In the genomic region with DNA sequence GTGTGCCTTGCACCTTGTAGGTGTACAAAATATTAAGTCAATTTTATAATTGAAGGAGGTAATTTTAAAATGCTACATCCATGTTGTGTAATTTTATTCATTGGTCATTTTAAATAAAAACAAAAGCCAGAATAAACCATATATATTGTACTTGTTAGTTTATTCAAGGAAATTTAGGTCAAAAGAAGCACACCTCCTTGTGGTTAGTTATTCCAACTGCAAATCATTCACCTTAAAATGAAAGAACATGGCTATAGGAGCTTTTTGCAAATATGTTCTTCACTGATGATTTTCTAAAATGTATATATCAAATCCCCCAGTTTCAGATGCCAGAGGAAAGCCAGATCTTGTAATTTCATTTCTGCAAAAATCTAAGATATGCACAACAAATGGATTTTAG, we compare ENCODE assay signal across 11 cellular contexts. TPM values are rescaled to one million over a fixed set of nuclear protein-coding genes. Genes with fewer than 3 reads are reported as not detected.
A peak's percentile ranks its signal among the peaks of the same experiment; 100 is the strongest.
DNase-seq lines count a peak whose midpoint lies in the region; FAIRE-seq and TF ChIP-seq lines count a peak whose summit lies in the region.
"Had no signal": no experiment of that assay in that cellular context is flagged by ENCODE, and none has a peak within 500 bp of the region (broad histone marks: within the 10 kb centered on the region; RNA-seq: fewer than 3 reads in every experiment).

No MANE protein-coding gene starts in this region.

- H3K4me1 Mint-ChIP-seq in nephron progenitor cell = peaks cover 30% of the 10 kb centered on the region
- peaks cover 8 to 10% (median 10%) of the 10 kb centered on the region in 4 donors for H3K4me1 Mint-ChIP-seq in CD4-positive, alpha-beta memory T cell

- no peak overlapping the region for H3K4me3 ChIP-seq in cardiac fibroblast (replicated peaks in 1 of 2; ENCODE audit: low read depth in 2 of 2, low read length in 2 of 2)
- H3K4me3 ChIP-seq in CD4-positive, alpha-beta memory T cell (ENCODE audit: low read length in 2 of 2) = no peak overlapping the region

- no peaks in the 10 kb centered on the region for H3K9me3 Mint-ChIP-seq in nephron progenitor cell
- H3K9me3 Mint-ChIP-seq in CD4-positive, alpha-beta memory T cell = no peaks in the 10 kb centered on the region
- H3K9me3 Mint-ChIP-seq: activated CD4-positive, alpha-beta memory T cell treated with anti-CD3 and anti-CD28 coated beads for 36 hours; activated naive CD4-positive, alpha-beta T cell treated with anti-CD3 and anti-CD28 coated beads, Interleukin-2, amount 10 ng/mL, durations not matched to agents 7 days and 5 days had no signal

- intact Hi-C loops in CD4-positive, alpha-beta memory T cell (cut with micrococcal nuclease) = no loop called here

- no peak overlapping the region for H3K4me3 Mint-ChIP-seq in nephron progenitor cell
- no peak overlapping the region for H3K4me3 Mint-ChIP-seq in CD4-positive, alpha-beta memory T cell
- H3K4me3 Mint-ChIP-seq: activated CD4-positive, alpha-beta memory T cell treated with anti-CD3 and anti-CD28 coated beads for 36 hours; activated naive CD4-positive, alpha-beta T cell treated with anti-CD3 and anti-CD28 coated beads, Interleukin-2, amount 10 ng/mL, durations not matched to agents 7 days and 5 days had no signal

- no peaks in the 10 kb centered on the region for H3K9me3 ChIP-seq in CD4-positive, alpha-beta memory T cell (ENCODE audit: control insufficient read depth in 1 of 2, low read length in 2 of 2)

- DNase-seq in NAMALWA (ENCODE audit: low spot score) (peak; percentile 42), cardiac fibroblast (ENCODE audit: low read depth in 2 of 2) (peak; percentile 52 to 53), nephron progenitor cell (no peak), HTR-8/SVneo (ENCODE audit: insufficient read length, low spot score) (no peak), NCI-H2107 (lab: John Stamatoyannopoulos, UW) (no peak), HuH-7 (ENCODE audit: low spot score) (no peak)
- DNase-seq in CD4-positive, alpha-beta memory T cell = no peak
- DNase-seq: activated CD4-positive, alpha-beta memory T cell treated with anti-CD3 and anti-CD28 coated beads for 36 hours; activated naive CD4-positive, alpha-beta T cell treated with anti-CD3 and anti-CD28 coated beads, Interleukin-2, amount 10 ng/mL, durations not matched to agents 7 days and 5 days; effector CD8-positive, alpha-beta T cell had no signal

- no peak overlapping the region for H3K27ac Mint-ChIP-seq in nephron progenitor cell
- H3K27ac Mint-ChIP-seq in CD4-positive, alpha-beta memory T cell = no peak overlapping the region
- H3K27ac Mint-ChIP-seq: activated CD4-positive, alpha-beta memory T cell treated with anti-CD3 and anti-CD28 coated beads for 36 hours; activated naive CD4-positive, alpha-beta T cell treated with anti-CD3 and anti-CD28 coated beads, Interleukin-2, amount 10 ng/mL, durations not matched to agents 7 days and 5 days had no signal

- CTCF ChIA-PET in CD4-positive, alpha-beta memory T cell (lab: Charles Lee; ENCODE audit: partially characterized antibody) = interaction anchor here (0.7 to 3.7 kb wide), 3 partner anchors 12 to 169 kb away, joined by 3 to 21 read pairs (median 4); no protein-coding TSS in a partner anchor

- POLR2A ChIA-PET in CD4-positive, alpha-beta memory T cell (lab: Charles Lee; ENCODE audit: partially characterized antibody) = no interaction called here

- H3K36me3 Mint-ChIP-seq in nephron progenitor cell (ENCODE audit: low read depth) = peaks cover 7% of the 10 kb centered on the region
- no peaks in the 10 kb centered on the region for H3K36me3 Mint-ChIP-seq in CD4-positive, alpha-beta memory T cell
- H3K36me3 Mint-ChIP-seq: activated naive CD4-positive, alpha-beta T cell treated with anti-CD3 and anti-CD28 coated beads, Interleukin-2, amount 10 ng/mL, durations not matched to agents 7 days and 5 days had no signal

- peaks cover 10% of the 10 kb centered on the region for H3K4me1 ChIP-seq in CD4-positive, alpha-beta memory T cell (ENCODE audit: insufficient read depth, low read length)

- peaks cover 3% of the 10 kb centered on the region for H3K27me3 Mint-ChIP-seq in nephron progenitor cell (ENCODE audit: low read depth, poor library complexity)
- H3K27me3 Mint-ChIP-seq in CD4-positive, alpha-beta memory T cell = peaks cover 0 to 1% of the 10 kb centered on the region in 2 donors
- H3K27me3 Mint-ChIP-seq: activated CD4-positive, alpha-beta memory T cell treated with anti-CD3 and anti-CD28 coated beads for 36 hours had no signal

- H3K27me3 ChIP-seq in CD4-positive, alpha-beta memory T cell (ENCODE audit: insufficient read depth, low read length) = no peaks in the 10 kb centered on the region

- no peaks in the 10 kb centered on the region for H3K36me3 ChIP-seq in CD4-positive, alpha-beta memory T cell (ENCODE audit: insufficient read depth, low read length)

- peak; percentile 91 for FAIRE-seq in G401.6 (lab: Jason Lieb, UNC)
- no peak for FAIRE-seq in HTR-8/SVneo (lab: Jason Lieb, UNC)

- peak; percentile 14 for TF ChIP-seq CTCF in cardiac fibroblast (IDR thresholded peaks at IDR 0.05; ENCODE audit: low read depth, low read length)
- peak; percentile 34 for TF ChIP-seq CTCF in nephron progenitor cell (IDR thresholded peaks at IDR 0.05)

- no peak overlapping the region for H3K27ac ChIP-seq in CD4-positive, alpha-beta memory T cell (ENCODE audit: low read depth, low read length)

RNA-seq across cellular contexts. Expression of a gene that starts 5.4 kb away (rescaled TPM):
- total RNA-seq in CD4-positive, alpha-beta memory T cell = 10 to 100 TPM; 23.1 to 26.6 TPM
- 10 to 100 TPM; 38.8 to 49.4 TPM for polyA plus RNA-seq in CD4-positive, alpha-beta memory T cell

Comparison
In these comparisons a context has a peak if more than half of its experiments do, and no peak if none do; other contexts are left out.
1. DNase-seq: peak in NAMALWA (single experiment) and cardiac fibroblast (2 of 2); none in nephron progenitor cell (single experiment), HTR-8/SVneo (single experiment), NCI-H2107 (single experiment), CD4-positive, alpha-beta memory T cell (0 of 5) and HuH-7 (single experiment).